Comparison of ENCODE assay signal across 17 cellular contexts in genomic region chr17:64106918-64107317, GRCh38. TPM values are rescaled to one million over a fixed set of nuclear protein-coding genes. Genes with fewer than 3 reads are reported as not detected.
DNase-seq lines count a peak whose midpoint lies in the region; ATAC-seq and TF ChIP-seq lines count a peak whose summit lies in the region.
"Had no signal": no experiment of that assay in that cellular context is flagged by ENCODE, and none has a peak within 500 bp of the region (broad histone marks: within the 10 kb centered on the region; RNA-seq: fewer than 3 reads in every experiment).

No MANE protein-coding gene starts in this region.

- no TSS peak for BruUV-seq in PC-9 (replicated peaks; lab: Mats Ljungman, UMichigan)

- no peak overlapping the region for H3K4me3 ChIP-seq in PC-9
- H3K4me3 ChIP-seq: dorsolateral prefrontal cortex, heart left ventricle, spleen had no signal

- no peak for DNase-seq in stimulated activated naive CD8-positive, alpha-beta T cell treated with anti-CD3 and anti-CD28 coated beads, Interleukin-15, Interleukin-2, amounts not matched to agents 100 U/mL and 50 U/mL, for 24 hours
- no peak for DNase-seq in activated T-helper 1 cell treated with anti-CD3 and anti-CD28 coated beads, Interleukin-12 subunit alpha, Interleukin-12 subunit beta, Interleukin-2, Interleukin-4 antibody, amounts not matched to agents 30 ng/mL and 10 ng/mL and 1 ng/mL, durations not matched to agents 14 hours and 24 hours and 36 hours (ENCODE audit: low spot score)
- DNase-seq in memory B cell (ENCODE audit: low spot score in 2 of 2) = no peak
- DNase-seq in HK-2 (ENCODE audit: unreplicated experiment) = no peak
- no peak for DNase-seq in GM20000 (ENCODE audit: low spot score)
- no peak for DNase-seq in PC-9
- DNase-seq: AML-193, dorsolateral prefrontal cortex, heart left ventricle, Karpas-422, NCI-H1417 treated with DMSO at 0.1 percent for 48 hours, NCI-H226, SHP77, spleen, T1000 had no signal

- H2AFZ ChIP-seq in PC-9 = no peak overlapping the region

- POLR2A ChIA-PET in PC-9 (lab: Charles Lee; ENCODE audit: unreplicated experiment) = no interaction called here

- peaks cover 48% of the 10 kb centered on the region for H3K4me1 ChIP-seq in PC-9 (replicated peaks; ENCODE audit: insufficient read depth)

- H3K79me2 ChIP-seq in PC-9 (ENCODE audit: low read depth) = peaks cover 61% of the 10 kb centered on the region

- H3K36me3 ChIP-seq in PC-9 (ENCODE audit: low read depth) = no peaks in the 10 kb centered on the region

- H3K27ac Mint-ChIP-seq in stimulated activated naive CD8-positive, alpha-beta T cell treated with anti-CD3 and anti-CD28 coated beads, Interleukin-15, Interleukin-2, amounts not matched to agents 100 ng/mL and 50 ng/mL, for 24 hours = peak overlapping the region; percentile 62
- peak overlapping the region; percentile 68 for H3K27ac Mint-ChIP-seq in activated T-helper 1 cell treated with anti-CD3 and anti-CD28 coated beads, Interleukin-12 subunit alpha, Interleukin-12 subunit beta, Interleukin-2, Interleukin-4 antibody, amounts not matched to agents 30 ng/mL and 10 ng/mL and 1 ng/mL, durations not matched to agents 14 hours and 24 hours and 36 hours
- H3K27ac Mint-ChIP-seq in memory B cell = peak overlapping the region; percentile 2

- H3F3A ChIP-seq in PC-9 (ENCODE audit: insufficient read depth, low read depth) = peaks cover 26% of the 10 kb centered on the region; the same call in 1 of the 2 replicates

- H3K4me2 ChIP-seq in PC-9 = no peak overlapping the region

- no peaks in the 10 kb centered on the region for H3K9me3 ChIP-seq in PC-9 (ENCODE audit: insufficient read depth, low read depth)
- H3K9me3 ChIP-seq: heart left ventricle, spleen had no signal

- no peaks in the 10 kb centered on the region for H3K27me3 ChIP-seq in PC-9 (ENCODE audit: insufficient read depth, low read depth)
- H3K27me3 ChIP-seq: dorsolateral prefrontal cortex, heart left ventricle, spleen had no signal

- H3K4me1 Mint-ChIP-seq in stimulated activated naive CD8-positive, alpha-beta T cell treated with anti-CD3 and anti-CD28 coated beads, Interleukin-15, Interleukin-2, amounts not matched to agents 100 ng/mL and 50 ng/mL, for 24 hours (ENCODE audit: low read depth) = peaks cover 72% of the 10 kb centered on the region
- H3K4me1 Mint-ChIP-seq in activated T-helper 1 cell treated with anti-CD3 and anti-CD28 coated beads, Interleukin-12 subunit alpha, Interleukin-12 subunit beta, Interleukin-2, Interleukin-4 antibody, amounts not matched to agents 30 ng/mL and 10 ng/mL and 1 ng/mL, durations not matched to agents 14 hours and 24 hours and 36 hours (ENCODE audit: low read depth) = peaks cover 83% of the 10 kb centered on the region
- H3K4me1 Mint-ChIP-seq in memory B cell = peaks cover 7% of the 10 kb centered on the region

- ATAC-seq in stimulated activated naive CD8-positive, alpha-beta T cell treated with anti-CD3 and anti-CD28 coated beads, Interleukin-15, Interleukin-2, amounts not matched to agents 100 U/mL and 50 U/mL, for 24 hours = no peak
- ATAC-seq in memory B cell (ENCODE audit: low read depth) (no peak), GM18517 (IDR thresholded peaks at IDR 0.05; ENCODE audit: unreplicated experiment) (no peak)
- ATAC-seq: heart left ventricle had no signal

- no peaks in the 10 kb centered on the region for H3K9me2 ChIP-seq in PC-9 (ENCODE audit: insufficient read depth)

- H3K4me3 Mint-ChIP-seq in stimulated activated naive CD8-positive, alpha-beta T cell treated with anti-CD3 and anti-CD28 coated beads, Interleukin-15, Interleukin-2, amounts not matched to agents 100 ng/mL and 50 ng/mL, for 24 hours = no peak overlapping the region
- H3K4me3 Mint-ChIP-seq in activated T-helper 1 cell treated with anti-CD3 and anti-CD28 coated beads, Interleukin-12 subunit alpha, Interleukin-12 subunit beta, Interleukin-2, Interleukin-4 antibody, amounts not matched to agents 30 ng/mL and 10 ng/mL and 1 ng/mL, durations not matched to agents 14 hours and 24 hours and 36 hours = peak overlapping the region; percentile 9
- H3K4me3 Mint-ChIP-seq in memory B cell = no peak overlapping the region

- TF ChIP-seq CTCF in GM20000 (IDR thresholded peaks at IDR 0.05; ENCODE audit: extremely low read depth, missing control alignments) (no peak), PC-9 (conservative IDR thresholded peaks at IDR 0.05) (no peak)

- H3K27ac ChIP-seq in PC-9 = no peak overlapping the region
- H3K27ac ChIP-seq: dorsolateral prefrontal cortex, heart left ventricle had no signal

- no peaks in the 10 kb centered on the region; the same call in 1 of the 2 replicates for H4K20me1 ChIP-seq in PC-9 (ENCODE audit: insufficient read depth)

- H3K9me3 Mint-ChIP-seq in stimulated activated naive CD8-positive, alpha-beta T cell treated with anti-CD3 and anti-CD28 coated beads, Interleukin-15, Interleukin-2, amounts not matched to agents 100 ng/mL and 50 ng/mL, for 24 hours = no peaks in the 10 kb centered on the region
- H3K9me3 Mint-ChIP-seq in activated T-helper 1 cell treated with anti-CD3 and anti-CD28 coated beads, Interleukin-12 subunit alpha, Interleukin-12 subunit beta, Interleukin-2, Interleukin-4 antibody, amounts not matched to agents 30 ng/mL and 10 ng/mL and 1 ng/mL, durations not matched to agents 14 hours and 24 hours and 36 hours = no peaks in the 10 kb centered on the region
- H3K9me3 Mint-ChIP-seq in memory B cell = no peaks in the 10 kb centered on the region

- CTCF ChIA-PET in PC-9 (lab: Charles Lee) = no interaction called here

- intact Hi-C loops in activated T-helper 1 cell treated with anti-CD3 and anti-CD28 coated beads, Interleukin-12 subunit alpha, Interleukin-12 subunit beta, Interleukin-2, Interleukin-4 antibody, amounts not matched to agents 30 ng/mL and 10 ng/mL and 1 ng/mL, durations not matched to agents 14 hours and 24 hours and 36 hours (cut with micrococcal nuclease) = no loop called here
- intact Hi-C loops in PC-9 (cut with micrococcal nuclease; ENCODE audit: unreplicated experiment) = no loop called here

- H3K36me3 Mint-ChIP-seq in stimulated activated naive CD8-positive, alpha-beta T cell treated with anti-CD3 and anti-CD28 coated beads, Interleukin-15, Interleukin-2, amounts not matched to agents 100 ng/mL and 50 ng/mL, for 24 hours (ENCODE audit: low read depth) = peaks cover 13% of the 10 kb centered on the region
- peaks cover 36% of the 10 kb centered on the region for H3K36me3 Mint-ChIP-seq in activated T-helper 1 cell treated with anti-CD3 and anti-CD28 coated beads, Interleukin-12 subunit alpha, Interleukin-12 subunit beta, Interleukin-2, Interleukin-4 antibody, amounts not matched to agents 30 ng/mL and 10 ng/mL and 1 ng/mL, durations not matched to agents 14 hours and 24 hours and 36 hours (ENCODE audit: low read depth)
- H3K36me3 Mint-ChIP-seq in memory B cell = no peaks in the 10 kb centered on the region

- H3K27me3 Mint-ChIP-seq in stimulated activated naive CD8-positive, alpha-beta T cell treated with anti-CD3 and anti-CD28 coated beads, Interleukin-15, Interleukin-2, amounts not matched to agents 100 ng/mL and 50 ng/mL, for 24 hours = no peaks in the 10 kb centered on the region
- no peaks in the 10 kb centered on the region for H3K27me3 Mint-ChIP-seq in activated T-helper 1 cell treated with anti-CD3 and anti-CD28 coated beads, Interleukin-12 subunit alpha, Interleukin-12 subunit beta, Interleukin-2, Interleukin-4 antibody, amounts not matched to agents 30 ng/mL and 10 ng/mL and 1 ng/mL, durations not matched to agents 14 hours and 24 hours and 36 hours (ENCODE audit: insufficient read depth)
- no peaks in the 10 kb centered on the region for H3K27me3 Mint-ChIP-seq in memory B cell

RNA-seq across cellular contexts. Expression of gene ERN1, which starts 23.0 kb away (rescaled TPM):
- total RNA-seq in activated T-helper 1 cell treated with anti-CD3 and anti-CD28 coated beads, Interleukin-12 subunit alpha, Interleukin-12 subunit beta, Interleukin-2, Interleukin-4 antibody, amounts not matched to agents 30 ng/mL and 10 ng/mL and 1 ng/mL, durations not matched to agents 14 hours and 24 hours and 36 hours = 90.0 and 91.6 TPM in 2 replicates
- 9.2 and 11.7 TPM in 2 replicates for total RNA-seq in PC-9 (2021)

Comparison
In these comparisons a context has a peak if more than half of its experiments do, and no peak if none do; other contexts are left out.
1. H3K27ac Mint-ChIP-seq: peak in every context shown above with its lines; median percentile 68 in activated T-helper 1 cell treated with anti-CD3 and anti-CD28 coated beads, Interleukin-12 subunit alpha, Interleukin-12 subunit beta, Interleukin-2, Interleukin-4 antibody, amounts not matched to agents 30 ng/mL and 10 ng/mL and 1 ng/mL, durations not matched to agents 14 hours and 24 hours and 36 hours; 62 in stimulated activated naive CD8-positive, alpha-beta T cell treated with anti-CD3 and anti-CD28 coated beads, Interleukin-15, Interleukin-2, amounts not matched to agents 100 ng/mL and 50 ng/mL, for 24 hours; 2 in memory B cell.